10 cellular contexts compared by ENCODE assay signal in genomic region chr1:161451698-161452348, GRCh38. TPM values are rescaled to one million over a fixed set of nuclear protein-coding genes. Genes with fewer than 3 reads are reported as not detected.
A peak's percentile ranks its signal among the peaks of the same experiment; 100 is the strongest.
DNase-seq lines count a peak whose midpoint lies in the region; ATAC-seq and TF ChIP-seq lines count a peak whose summit lies in the region.
"Not testable (repeated sequence)": the region's sequence is repeated elsewhere in the genome, so short reads cannot be mapped to it uniquely, and the experiment has no call there.
"Had no signal": no experiment of that assay in that cellular context is flagged by ENCODE, and none has a peak within 500 bp of the region (broad histone marks: within the 10 kb centered on the region; RNA-seq: fewer than 3 reads in every experiment).

No MANE protein-coding gene starts in this region.

- not testable (repeated sequence) for H3K4me1 ChIP-seq in heart right ventricle; thoracic aorta (ENCODE audit: control insufficient read depth in 1 of 2, low read depth in 2 of 2); aorta (ENCODE audit: control insufficient read depth in 1 of 2, insufficient read depth in 2 of 2, low read length in 2 of 2)

- H3K27ac ChIP-seq in heart right ventricle; thoracic aorta; aorta (ENCODE audit: low read depth in 1 of 2, low read length in 2 of 2): not testable (repeated sequence)

- intact Hi-C loops in Right ventricle myocardium inferior (cut with DNase I); heart right ventricle (cut with DNase I); aorta (cut with DNase I): not testable (repeated sequence)

- not testable (repeated sequence) for H3K27me3 ChIP-seq in heart right ventricle; thoracic aorta (replicated peaks; ENCODE audit: insufficient read depth); aorta (ENCODE audit: control insufficient read depth in 1 of 2, insufficient read depth in 2 of 2, low read length in 1 of 2)

- not testable (repeated sequence) for H3K27ac Mint-ChIP-seq in T-helper 17 cell

- not testable (repeated sequence) for H3K36me3 Mint-ChIP-seq in T-helper 17 cell (ENCODE audit: low read depth)

- H3K4me3 ChIP-seq in heart right ventricle; thoracic aorta; aorta (ENCODE audit: low read length in 2 of 2): not testable (repeated sequence)

- not testable (repeated sequence) for H3K27me3 Mint-ChIP-seq in T-helper 17 cell

- WGBS in heart right ventricle, 2 donors, result no CpG with 5 or more reads among the region's 29 CpGs
- no CpG with 5 or more reads among the region's 29 CpGs for WGBS in aorta, 2 donors

- not testable (repeated sequence) for H3K4me1 Mint-ChIP-seq in T-helper 17 cell

- DNase-seq in T-helper 17 cell; Right ventricle myocardium inferior (ENCODE audit: missing footprints); heart right ventricle; left lobe of liver (ENCODE audit: low spot score); omental fat pad (ENCODE audit: low spot score); thoracic aorta (ENCODE audit: low spot score); aorta: not testable (repeated sequence)

- H3K9me3 ChIP-seq in T-helper 17 cell (ENCODE audit: control insufficient read depth, low read length, poor library complexity, severe bottlenecking); heart right ventricle; thoracic aorta; aorta (ENCODE audit: control insufficient read depth, low read length): not testable (repeated sequence)

- not testable (repeated sequence) for TF ChIP-seq CTCF in heart right ventricle (IDR thresholded peaks at IDR 0.05); omental fat pad (IDR thresholded peaks at IDR 0.05); thoracic aorta (IDR thresholded peaks at IDR 0.05)

- H3K4me3 Mint-ChIP-seq in T-helper 17 cell, result not testable (repeated sequence)

- ATAC-seq in T-helper 17 cell (peak; percentile 12), Right ventricle myocardium inferior (peak; percentile 38), heart right ventricle (peak in 5 of 8 donors; percentile 3 to 44 (median 20)), left lobe of liver (peak; percentile 14), omental fat pad (ENCODE audit: low FRiP score) (peak; percentile 34), thoracic aorta (ENCODE audit: insufficient number of reproducible peaks, low FRiP score, low read depth) (peak; percentile 19), aorta (ENCODE audit: low FRiP score) (peak; percentile 55)

- H3K36me3 ChIP-seq in heart right ventricle; thoracic aorta; aorta (ENCODE audit: control insufficient read depth in 1 of 2, insufficient read depth in 2 of 2, low read length in 1 of 2): not testable (repeated sequence)

RNA-seq across cellular contexts. Expression of gene FCGR2A, which starts 53.4 kb away (rescaled TPM):
- total RNA-seq in T-helper 17 cell (1 to 10 TPM; 2.5 to 6.1 TPM), Right ventricle myocardium inferior (22.1 TPM), heart right ventricle (10 to 100 TPM in 5 of 10 donors, 1 to 10 TPM in 5; 4.2 to 66.0 (median 9.9) TPM), left lobe of liver (4.0 TPM), omental fat pad (100 to 1,000 TPM; 118 to 222 (median 130) TPM), thoracic aorta (100 to 1,000 TPM; 113 to 169 TPM), aorta (100 to 1,000 TPM in 1 of 2 donors, 10 to 100 TPM in 1; 83.1 to 113 TPM)
- polyA plus RNA-seq in heart right ventricle (10 to 100 TPM; 11.3 to 16.4 TPM), aorta (10 to 100 TPM; 13.3 to 83.1 TPM)
- total RNA-seq: Daoy, GM23338 had no signal
- polyA plus RNA-seq: CD8-positive, alpha-beta memory T cell had no signal
